ENCODE assay signal across 1 cellular context in genomic region chr2:85890522-85891176, GRCh38.
TF ChIP-seq lines count a peak whose summit lies in the region.

No MANE protein-coding gene starts in this region.

TF ChIP-seq in A549, 52 proteins besides CTCF, POLR2A, EP300 and RAD21 (continued from another document):
- no peak for TF ChIP-seq E2F6 (IDR thresholded peaks at IDR 0.05; ENCODE audit: borderline replicate concordance, low read depth)
- TF ChIP-seq MAFK (IDR thresholded peaks at IDR 0.05; ENCODE audit: partially characterized antibody): no peak
- no peak for TF ChIP-seq NR3C1 (IDR thresholded peaks at IDR 0.05)
- TF ChIP-seq RNF2 (IDR thresholded peaks at IDR 0.05; ENCODE audit: borderline replicate concordance, low read depth): no peak
- no peak for TF ChIP-seq POLR2AphosphoS2 (conservative IDR thresholded peaks at IDR 0.05; ENCODE audit: low read length)
- TF ChIP-seq TFCP2L1 (CRISPR knock-in tag; IDR thresholded peaks at IDR 0.05): no peak
- no peak for TF ChIP-seq ZC3H11A (IDR thresholded peaks at IDR 0.05)
- no peak for TF ChIP-seq BHLHE40 (IDR thresholded peaks at IDR 0.05; ENCODE audit: low read depth, low read length)
- TF ChIP-seq HDAC2 (IDR thresholded peaks at IDR 0.05): no peak
- TF ChIP-seq MYC (IDR thresholded peaks at IDR 0.05; ENCODE audit: borderline replicate concordance, low read length): no peak
- no peak for TF ChIP-seq EHMT2 (IDR thresholded peaks at IDR 0.05; ENCODE audit: low read depth)
- TF ChIP-seq REST (IDR thresholded peaks at IDR 0.05): no peak
- TF ChIP-seq USF2 (IDR thresholded peaks at IDR 0.05): no peak
- no peak for TF ChIP-seq ELK1 (IDR thresholded peaks at IDR 0.05; ENCODE audit: low read depth, low read length)
- TF ChIP-seq RFX5 (IDR thresholded peaks at IDR 0.05): no peak
- no peak for TF ChIP-seq NFE2L2 (conservative IDR thresholded peaks at IDR 0.05; ENCODE audit: low read length)
- peak; percentile 99 for TF ChIP-seq HEYL (CRISPR knock-in tag; IDR thresholded peaks at IDR 0.05)
- peak; percentile 70; the same call in 1 of the 2 replicates for TF ChIP-seq FOSB (CRISPR knock-in tag; IDR thresholded peaks at IDR 0.05)
- no peak for TF ChIP-seq CEBPB (IDR thresholded peaks at IDR 0.05)
- no peak for TF ChIP-seq CHD2 (IDR thresholded peaks at IDR 0.05; ENCODE audit: low read length, partially characterized antibody)
- peak; percentile 87; the same call in 1 of the 2 replicates for TF ChIP-seq HOXA7 (CRISPR knock-in tag; IDR thresholded peaks at IDR 0.05)
- 0 out of 2 replicates have a peak, but pooled peaks have one; percentile 29 for TF ChIP-seq RARB (CRISPR knock-in tag; IDR thresholded peaks at IDR 0.05)
- no peak for TF ChIP-seq ZFP36 (IDR thresholded peaks at IDR 0.05; ENCODE audit: borderline replicate concordance, partially characterized antibody)
- TF ChIP-seq ZNF302 (CRISPR knock-in tag; IDR thresholded peaks at IDR 0.05): peak; percentile 89; the same call in 1 of the 2 replicates
- no peak for TF ChIP-seq MAZ (IDR thresholded peaks at IDR 0.05; ENCODE audit: borderline replicate concordance, low read depth, low read length)
- TF ChIP-seq, protein P1, sequence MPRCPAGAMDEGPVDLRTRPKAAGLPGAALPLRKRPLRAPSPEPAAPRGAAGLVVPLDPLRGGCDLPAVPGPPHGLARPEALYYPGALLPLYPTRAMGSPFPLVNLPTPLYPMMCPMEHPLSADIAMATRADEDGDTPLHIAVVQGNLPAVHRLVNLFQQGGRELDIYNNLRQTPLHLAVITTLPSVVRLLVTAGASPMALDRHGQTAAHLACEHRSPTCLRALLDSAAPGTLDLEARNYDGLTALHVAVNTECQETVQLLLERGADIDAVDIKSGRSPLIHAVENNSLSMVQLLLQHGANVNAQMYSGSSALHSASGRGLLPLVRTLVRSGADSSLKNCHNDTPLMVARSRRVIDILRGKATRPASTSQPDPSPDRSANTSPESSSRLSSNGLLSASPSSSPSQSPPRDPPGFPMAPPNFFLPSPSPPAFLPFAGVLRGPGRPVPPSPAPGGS (IDR thresholded peaks at IDR 0.05): no peak
- TF ChIP-seq CBX2 (IDR thresholded peaks at IDR 0.05; ENCODE audit: borderline replicate concordance, low read depth): no peak
- TF ChIP-seq ESRRA (IDR thresholded peaks at IDR 0.05; ENCODE audit: borderline replicate concordance, low read length): no peak
